18 cellular contexts compared by ENCODE assay signal in the genomic region with DNA sequence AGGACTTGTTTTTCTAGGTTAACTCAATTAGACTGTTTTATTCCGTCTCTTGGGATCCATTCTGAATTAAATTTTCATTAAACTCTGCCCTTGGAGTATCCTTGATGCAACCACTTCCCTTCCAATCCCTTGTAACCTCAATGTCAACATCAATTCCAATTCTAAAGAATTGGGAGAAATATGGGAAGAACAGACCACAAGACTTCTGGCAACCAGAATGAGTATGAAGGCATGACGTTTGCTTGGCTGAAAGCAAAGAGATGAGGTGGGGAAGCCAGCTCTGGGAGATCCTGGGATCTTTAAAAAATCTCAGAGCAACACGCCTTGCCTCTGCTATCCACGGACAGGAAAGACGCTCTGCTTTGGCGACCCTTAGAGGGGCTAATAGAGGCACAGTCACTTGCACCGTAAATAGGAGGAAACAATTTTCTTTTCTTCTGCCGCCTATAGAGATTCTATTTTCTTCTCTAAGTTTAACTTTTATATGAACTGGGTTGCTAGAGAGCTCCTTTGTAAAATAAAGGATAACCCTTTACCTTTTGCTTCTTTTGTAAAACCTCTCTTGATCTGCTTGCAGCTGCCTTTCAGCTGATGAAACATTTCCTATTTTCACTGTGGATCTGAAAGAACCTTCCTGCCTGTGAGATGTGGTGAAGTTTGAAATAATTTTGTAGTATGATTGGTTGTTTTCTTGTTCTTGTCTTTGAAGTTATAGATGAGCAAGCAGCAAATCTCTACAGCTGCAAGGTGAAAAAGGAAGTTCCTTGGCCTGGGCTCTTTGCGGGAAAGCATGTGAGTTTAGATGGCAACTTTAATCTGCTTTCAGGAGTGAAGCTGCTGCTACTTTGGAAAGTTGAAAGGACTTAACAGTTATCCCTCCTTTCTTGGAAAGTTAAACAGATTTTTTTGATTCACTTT. TPM values are rescaled to one million over a fixed set of nuclear protein-coding genes. Genes with fewer than 3 reads are reported as not detected.
A peak's percentile ranks its signal among the peaks of the same experiment; 100 is the strongest.
DNase-seq lines count a peak whose midpoint lies in the region; ATAC-seq, FAIRE-seq and TF ChIP-seq lines count a peak whose summit lies in the region.
"Had no signal": no experiment of that assay in that cellular context is flagged by ENCODE, and none has a peak within 500 bp of the region (broad histone marks: within the 10 kb centered on the region; RNA-seq: fewer than 3 reads in every experiment).

A gene with protein sequence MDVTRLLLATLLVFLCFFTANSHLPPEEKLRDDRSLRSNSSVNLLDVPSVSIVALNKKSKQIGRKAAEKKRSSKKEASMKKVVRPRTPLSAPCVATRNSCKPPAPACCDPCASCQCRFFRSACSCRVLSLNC (plus strand): TSS at position 726 of the 918 bp plus-strand sequence. CDS start 18,952 bp downstream, outside the sequence.

- WGBS in heart left ventricle, 4 donors, result 73 to 80% (median 78%) methylated on average over 9 of the region's 9 CpGs
- 77% methylated on average over 9 of the region's 9 CpGs; no CpG with 5 or more reads in 1 of the 2 experiments for WGBS in H1 (ENCODE audit: extremely low coverage in 1 of 2, insufficient coverage in 1 of 2, insufficient read length in 1 of 2, insufficient replicate concordance in 2 of 2, low coverage in 1 of 2, low lambda C conversion rate in 2 of 2, missing lambda C conversion rate in 1 of 2), 2 experiments
- 52% methylated on average over 9 of the region's 9 CpGs for WGBS in thymus

- TF ChIP-seq POLR2A in heart left ventricle (IDR thresholded peaks at IDR 0.05) (no peak), H1 (IDR thresholded peaks at IDR 0.05; ENCODE audit: control extremely low read depth in 1 of 2, low read depth in 2 of 2, low read length in 2 of 2) (no peak)

- POLR2A ChIA-PET in H1 (lab: Charles Lee; ENCODE audit: partially characterized antibody), result interaction anchor here (1.4 to 1.8 kb wide), 2 partner anchors 15 to 46 kb away, joined by 3 to 5 read pairs; no protein-coding TSS in a partner anchor

- H4K20me1 ChIP-seq in H1 (replicated peaks in 1 of 2; ENCODE audit: control insufficient read depth in 1 of 2, insufficient read depth in 2 of 2, low read length in 2 of 2), result no peaks in the 10 kb centered on the region

- no peak within 1 kb of the TSS for H2AK5ac ChIP-seq in H1 (ENCODE audit: low read depth, low read length)

- H3K4ac ChIP-seq in H1 (replicated peaks; ENCODE audit: insufficient read length, low read depth, low read length), result no peak within 1 kb of the TSS

- H3K79me2 ChIP-seq in H1 (ENCODE audit: control insufficient read depth in 1 of 2, insufficient read depth in 2 of 2, low read length in 2 of 2), result no peaks in the 10 kb centered on the region

- CTCF ChIA-PET in H1 (lab: Charles Lee; ENCODE audit: partially characterized antibody), result interaction anchor here (1.4 to 1.5 kb wide), 2 partner anchors 14 to 21 kb away, joined by 3 to 4 read pairs; no protein-coding TSS in a partner anchor

- H3K18ac ChIP-seq in H1 (ENCODE audit: extremely low read depth, low read length), result no peak within 1 kb of the TSS

- no peak within 1 kb of the TSS for H4K8ac ChIP-seq in H1 (ENCODE audit: extremely low read depth, insufficient read depth, low read length)

- no peak within 1 kb of the TSS for H2BK15ac ChIP-seq in H1 (ENCODE audit: low read length)

- no peak for TF ChIP-seq EP300 in H1 (IDR thresholded peaks at IDR 0.05; ENCODE audit: borderline replicate concordance in 1 of 2, low read depth in 2 of 2, low read length in 2 of 2)

- no peak for ATAC-seq in heart left ventricle
- no peak for ATAC-seq in left ventricle myocardium superior
- ATAC-seq: mucosa of descending colon had no signal

- H3K4me2 ChIP-seq in H1 (ENCODE audit: insufficient read depth in 1 of 2, low read depth in 2 of 2, low read length in 2 of 2), result no peak within 1 kb of the TSS

- no peak within 1 kb of the TSS for H3K23ac ChIP-seq in H1 (ENCODE audit: insufficient read length)

- no peak for FAIRE-seq in H1 (lab: Jason Lieb, UNC)
- FAIRE-seq: colon had no signal

- H3K27ac ChIP-seq in heart left ventricle (no peak within 1 kb of the TSS), KOPT-K1 (ENCODE audit: low read depth, low read length, poor library complexity, severe bottlenecking) (peak within 1 kb of the TSS; percentile 49), H1 (ENCODE audit: low read depth, low read length) (no peak within 1 kb of the TSS), thymus (ENCODE audit: low read depth) (peak within 1 kb of the TSS; percentile 31)
- H3K27ac ChIP-seq: C4-2B had no signal

- H3K4me3 ChIP-seq in heart left ventricle (no peak within 1 kb of the TSS), H1 (ENCODE audit: extremely low read depth in 1 of 4, insufficient read depth in 2 of 4, low read depth in 3 of 4, low read length in 4 of 4) (no peak within 1 kb of the TSS), thymus (ENCODE audit: low read length) (no peak within 1 kb of the TSS)
- H3K4me3 ChIP-seq: mucosa of descending colon had no signal

- no peak within 1 kb of the TSS for H2BK5ac ChIP-seq in H1 (ENCODE audit: low read depth, low read length)

- H3K9me3 ChIP-seq in heart left ventricle, result peaks cover 0 to 26% (median 15%) of the 10 kb centered on the region in 12 donors
- H3K9me3 ChIP-seq in KOPT-K1 (ENCODE audit: insufficient read depth, low read length, poor library complexity, severe bottlenecking), result peaks cover 22% of the 10 kb centered on the region
- H3K9me3 ChIP-seq in H1 (ENCODE audit: insufficient read depth in 2 of 2, low read depth in 1 of 2, low read length in 1 of 2), result no peaks in the 10 kb centered on the region
- H3K9me3 ChIP-seq in thymus (ENCODE audit: control insufficient read depth), result no peaks in the 10 kb centered on the region

- no peak within 1 kb of the TSS for H2BK20ac ChIP-seq in H1 (ENCODE audit: low read length)

- H3K56ac ChIP-seq in H1 (replicated peaks; ENCODE audit: insufficient read length, low read depth, low read length), result no peak within 1 kb of the TSS

- no peaks in the 10 kb centered on the region for H3K79me1 ChIP-seq in H1 (ENCODE audit: low read depth, low read length)

- DNase-seq in heart left ventricle (no peak), left ventricle myocardium superior (no peak), H1 (ENCODE audit: low read depth in 1 of 2, low spot score in 2 of 2) (no peak), NCI-H82 treated with DMSO at 0.1 percent for 48 hours (lab: John Stamatoyannopoulos, UW; ENCODE audit: unreplicated experiment) (no peak), NCI-H1436 (lab: John Stamatoyannopoulos, UW) (no peak)
- no peak for DNase-seq in activated effector memory CD4-positive, alpha-beta T cell treated with Interleukin-2 at 50 U/mL for 16 hours
- DNase-seq: activated CD8-positive, alpha-beta memory T cell treated with anti-CD3 and anti-CD28 coated beads, Interleukin-2, amount 50 U/mL, for 4 hours; anterior cingulate cortex; H9; mucosa of descending colon; NCI-H1092 treated with DMSO at 0.1 percent for 48 hours; NK-92 treated with Interleukin-12 subunit alpha and Interleukin-12 subunit beta, amount 100 ng/mL, for 24 hours had no signal

- H3K9ac ChIP-seq in H1 (replicated peaks in 1 of 4; ENCODE audit: extremely low read depth in 1 of 4, low read depth in 3 of 4, low read length in 3 of 4), result no peak within 1 kb of the TSS

- H3K23me2 ChIP-seq in H1 (ENCODE audit: low read depth, low read length), result no peaks in the 10 kb centered on the region; the same call in 1 of the 2 replicates

- no peak for TF ChIP-seq RAD21 in H1 (IDR thresholded peaks at IDR 0.05 in 1 of 2, conservative IDR thresholded peaks at IDR 0.05 in 1 of 2; ENCODE audit: low read depth in 2 of 2, low read length in 2 of 2)

- H3K36me3 ChIP-seq in heart left ventricle, result no peaks in the 10 kb centered on the region
- no peaks in the 10 kb centered on the region for H3K36me3 ChIP-seq in KOPT-K1 (ENCODE audit: insufficient read depth, low read length)
- no peaks in the 10 kb centered on the region for H3K36me3 ChIP-seq in H1 (ENCODE audit: control insufficient read depth in 2 of 4, insufficient read depth in 4 of 4, low read length in 3 of 4)
- no peaks in the 10 kb centered on the region for H3K36me3 ChIP-seq in thymus (ENCODE audit: control insufficient read depth, insufficient read depth)

- H3K4me1 ChIP-seq in heart left ventricle, result peaks cover 0 to 9% (median 0%) of the 10 kb centered on the region in 12 donors
- no peaks in the 10 kb centered on the region for H3K4me1 ChIP-seq in H1 (replicated peaks in 1 of 4; ENCODE audit: control insufficient read depth in 3 of 4, insufficient read depth in 4 of 4, low read length in 3 of 4)
- peaks cover 15% of the 10 kb centered on the region for H3K4me1 ChIP-seq in thymus (ENCODE audit: control insufficient read depth, insufficient read depth, low read length)

- H3K14ac ChIP-seq in H1 (ENCODE audit: insufficient read length), result no peak within 1 kb of the TSS

- TF ChIP-seq CTCF in heart left ventricle (IDR thresholded peaks at IDR 0.05) (no peak), H1 (IDR thresholded peaks at IDR 0.05; ENCODE audit: control extremely low read depth in 1 of 3, insufficient read depth in 1 of 3, low read depth in 1 of 3, low read length in 3 of 3) (no peak)

- H3K27me3 ChIP-seq in heart left ventricle, result no peaks in the 10 kb centered on the region
- no peaks in the 10 kb centered on the region for H3K27me3 ChIP-seq in H1 (replicated peaks in 1 of 4; ENCODE audit: control insufficient read depth in 3 of 4, extremely low read depth in 1 of 4, insufficient read depth in 3 of 4, low read length in 3 of 4)
- no peaks in the 10 kb centered on the region for H3K27me3 ChIP-seq in thymus (ENCODE audit: control insufficient read depth, insufficient read depth)

- H4K91ac ChIP-seq in H1 (replicated peaks; ENCODE audit: insufficient read length, low read length), result no peak within 1 kb of the TSS

- no peak within 1 kb of the TSS for H4K5ac ChIP-seq in H1 (ENCODE audit: insufficient read length, low read depth, low read length)

- peak within 1 kb of the TSS; percentile 57; the same call in 1 of the 2 replicates for H2AFZ ChIP-seq in H1 (ENCODE audit: low read length)

- no peak within 1 kb of the TSS for H2BK120ac ChIP-seq in H1 (replicated peaks; ENCODE audit: low read depth, low read length)

- no peak within 1 kb of the TSS for H2BK12ac ChIP-seq in H1 (ENCODE audit: low read depth, low read length)

- intact Hi-C loops in heart left ventricle (cut with DNase I) (no loop called here), left ventricle myocardium superior (cut with micrococcal nuclease) (no loop called here)

RNA-seq across cellular contexts. Expression of the gene that starts here (rescaled TPM):
- total RNA-seq in heart left ventricle (10 to 100 TPM in 6 of 9 donors, 1 to 10 TPM in 3; 3.4 to 23.2 (median 10.4) TPM), left ventricle myocardium superior (9.5 TPM)
- polyA plus RNA-seq in heart left ventricle (100 to 1,000 TPM in 1 of 2 donors, under 1 TPM in 1; 0.75 to 117 TPM), H1 (2011; rRNA removed) (not detected in 2 replicates), thymus (1.8 TPM)
- total RNA-seq in H1 (2021; fragmentation: NEBNext Ultra II Directional; extraction: Animal tissue kit (Norgen Biotek cat#: 25700)), result not detected in 2 replicates
- not detected for polyA plus RNA-seq in H1 (2011; cell fraction: cytosol; rRNA removed)
- polyA plus RNA-seq in H1 (2011; cell fraction: nucleus; rRNA removed), result not detected
- not detected in 4 replicates for polyA plus RNA-seq in H1 (2012, experiment 1 of 2)
- not detected for polyA plus RNA-seq in H1 (2012, experiment 2 of 2)
- not detected for polyA plus RNA-seq in H1 (2013, experiment 1 of 2)
- polyA plus RNA-seq in H1 (2013, experiment 2 of 2), result not detected
- polyA minus RNA-seq in H1 (2011; rRNA and poly(A)+ RNA removed), result not detected in 2 replicates
- polyA minus RNA-seq in H1 (2011; cell fraction: cytosol; rRNA and poly(A)+ RNA removed), result not detected
- not detected for polyA minus RNA-seq in H1 (2011; cell fraction: nucleus; rRNA and poly(A)+ RNA removed)
- total RNA-seq: epithelial cell of proximal tubule, H9, kidney epithelial cell, mucosa of descending colon had no signal

Comparison
In these comparisons a context has a peak if more than half of its experiments do, and no peak if none do; other contexts are left out.
1. H3K27ac ChIP-seq: peak in KOPT-K1 (single experiment) and thymus (single experiment); none in heart left ventricle (0 of 12) and H1 (single experiment).